ENCODE assay signal across 25 cellular contexts in the genomic region with DNA sequence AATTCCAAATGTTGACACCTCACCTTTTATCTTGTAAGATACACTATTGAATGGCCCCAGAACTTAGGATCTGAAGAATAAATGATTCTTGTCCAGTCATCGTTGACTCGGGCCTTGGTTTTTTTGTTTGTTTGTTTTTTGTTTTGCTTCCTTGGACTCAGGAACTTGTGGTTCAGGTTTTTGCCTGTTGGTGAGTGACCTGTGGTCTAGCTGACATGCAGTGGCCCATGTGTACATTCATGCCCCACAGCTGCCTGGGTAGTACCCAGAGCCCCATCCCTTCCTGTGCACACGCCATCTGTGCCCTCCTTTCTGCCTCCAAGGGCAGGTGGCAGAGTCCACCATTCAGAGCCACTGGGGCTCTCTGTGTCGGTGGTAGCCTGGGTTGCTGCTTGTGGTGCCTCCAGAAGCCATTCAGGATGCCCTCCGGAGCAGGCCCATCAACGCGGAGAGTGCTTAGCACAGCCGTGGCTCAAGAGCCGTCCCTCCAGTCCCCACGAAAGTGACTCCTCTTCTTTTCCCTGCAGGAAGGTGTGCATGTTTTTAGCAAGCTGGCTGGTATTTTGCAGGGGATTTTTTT.
A peak's percentile ranks its signal among the peaks of the same experiment; 100 is the strongest.
DNase-seq lines count a peak whose midpoint lies in the region; FAIRE-seq and TF ChIP-seq lines count a peak whose summit lies in the region.
"Had no signal": no experiment of that assay in that cellular context is flagged by ENCODE, and none has a peak within 500 bp of the region (broad histone marks: within the 10 kb centered on the region; RNA-seq: fewer than 3 reads in every experiment).

No MANE protein-coding gene starts in this region.

- intact Hi-C loops in activated naive CD4-positive, alpha-beta T cell treated with anti-CD3 and anti-CD28 coated beads for 36 hours (cut with micrococcal nuclease) = no loop called here
- intact Hi-C loops in endothelial cell of umbilical vein (cut with micrococcal nuclease) = loop anchor here (5.0 to 10.0 kb wide), 2 partner anchors 245 to 753 kb away; a partner anchor contains a TSS
- intact Hi-C loops in left ventricle myocardium inferior (cut with micrococcal nuclease) = no loop called here

- TF ChIP-seq POLR2A in endothelial cell of umbilical vein (IDR thresholded peaks at IDR 0.05; ENCODE audit: low read depth, low read length) = no peak

- peaks cover 26% of the 10 kb centered on the region for H3K4me1 Mint-ChIP-seq in activated naive CD4-positive, alpha-beta T cell treated with anti-CD3 and anti-CD28 coated beads for 36 hours (ENCODE audit: low read depth)

- H3K9me3 ChIP-seq in endothelial cell of umbilical vein (replicated peaks; ENCODE audit: control insufficient read depth, insufficient read depth, low read length) (no peaks in the 10 kb centered on the region), left ventricle myocardium inferior (replicated peaks) (peaks cover 6% of the 10 kb centered on the region)
- H3K9me3 ChIP-seq: upper lobe of right lung had no signal

- dilution Hi-C loops in endothelial cell of umbilical vein (cut with MboI; ENCODE audit: extremely low pct_ligation_motif_present, low sequenced_read_pairs) = no loop called here

- FAIRE-seq in endothelial cell of umbilical vein (lab: Jason Lieb, UNC) = no peak
- FAIRE-seq: A204.1 had no signal

- H3K4me1 ChIP-seq in endothelial cell of umbilical vein (ENCODE audit: control insufficient read depth, extremely low read depth, insufficient read depth, low read length) (peaks cover 38% of the 10 kb centered on the region), left ventricle myocardium inferior (peaks cover 12% of the 10 kb centered on the region)
- H3K4me1 ChIP-seq: upper lobe of right lung had no signal

- no peaks in the 10 kb centered on the region for H3K27me3 ChIP-seq in endothelial cell of umbilical vein (ENCODE audit: control insufficient read depth in 2 of 2, insufficient read depth in 2 of 2, low read length in 2 of 2)
- H3K27me3 ChIP-seq in left ventricle myocardium inferior (ENCODE audit: low read depth) = no peaks in the 10 kb centered on the region
- H3K27me3 ChIP-seq: heart left ventricle, upper lobe of right lung had no signal

- TF ChIP-seq CTCF in RWPE1 (conservative IDR thresholded peaks at IDR 0.05; ENCODE audit: low read depth) = no peak
- TF ChIP-seq CTCF in endothelial cell of umbilical vein (IDR thresholded peaks at IDR 0.05; ENCODE audit: extremely low read depth in 1 of 2, insufficient read depth in 1 of 2, low read depth in 1 of 2, low read length in 2 of 2) = no peak
- TF ChIP-seq CTCF in left ventricle myocardium inferior (IDR thresholded peaks at IDR 0.05; ENCODE audit: borderline replicate concordance) = no peak

- H3K27ac ChIP-seq in RWPE1 (peak overlapping the region; percentile 89), endothelial cell of umbilical vein (ENCODE audit: insufficient read depth, low read depth, low read length) (peak overlapping the region; percentile 99), substantia nigra (ENCODE audit: low read depth, low read length, poor library complexity, severe bottlenecking) (peak overlapping the region; percentile 76), left ventricle myocardium inferior (replicated peaks) (no peak overlapping the region)
- H3K27ac ChIP-seq: BLaER1 treated with 17β-estradiol and CSF1 and Interleukin-3, amounts not matched to agents 10 nM and 100 nM; HL-60; upper lobe of right lung had no signal

- H3K4me2 ChIP-seq in endothelial cell of umbilical vein (ENCODE audit: insufficient read depth, low read length) = no peak overlapping the region

- H3K4me3 ChIP-seq in endothelial cell of umbilical vein (replicated peaks in 1 of 3; ENCODE audit: insufficient read depth in 1 of 3, low read depth in 1 of 3, low read length in 3 of 3) (no peak overlapping the region), left ventricle myocardium inferior (no peak overlapping the region)
- H3K4me3 ChIP-seq: BLaER1 treated with 17β-estradiol and CSF1 and Interleukin-3, amounts not matched to agents 10 nM and 100 nM; heart left ventricle; upper lobe of right lung had no signal

- peaks cover 6% of the 10 kb centered on the region for H3K79me2 ChIP-seq in endothelial cell of umbilical vein (ENCODE audit: control insufficient read depth, insufficient read depth, low read length)

- no peaks in the 10 kb centered on the region for H3K9me1 ChIP-seq in endothelial cell of umbilical vein (replicated peaks; ENCODE audit: control insufficient read depth, extremely low read depth, insufficient read depth, low read length)

- no peaks in the 10 kb centered on the region for H4K20me1 ChIP-seq in endothelial cell of umbilical vein (replicated peaks; ENCODE audit: control insufficient read depth, extremely low read depth, insufficient read depth, low read length)
- H4K20me1 ChIP-seq: BLaER1 treated with 17β-estradiol and CSF1 and Interleukin-3, amounts not matched to agents 10 nM and 100 nM had no signal

- BruUV-seq in endothelial cell of umbilical vein (replicated peaks; lab: Mats Ljungman, UMichigan) = no TSS peak

- H3K36me3 ChIP-seq in endothelial cell of umbilical vein (ENCODE audit: control insufficient read depth in 2 of 2, extremely low read depth in 1 of 2, insufficient read depth in 2 of 2, low read length in 2 of 2) = peaks cover 7 to 38% of the 10 kb centered on the region in 2 experiments
- H3K36me3 ChIP-seq in left ventricle myocardium inferior = peaks cover 77% of the 10 kb centered on the region

- no peaks in the 10 kb centered on the region for H3K9me3 Mint-ChIP-seq in activated naive CD4-positive, alpha-beta T cell treated with anti-CD3 and anti-CD28 coated beads for 36 hours
- H3K9me3 Mint-ChIP-seq: activated CD4-positive, alpha-beta memory T cell treated with anti-CD3 and anti-CD28 coated beads for 36 hours; effector memory CD8-positive, alpha-beta T cell; IgD-negative memory B cell; stimulated activated naive CD8-positive, alpha-beta T cell treated with anti-CD3 and anti-CD28 coated beads, Interleukin-15, amount 100 ng/mL, for 72 hours; WTC11 had no signal

- peaks cover 28% of the 10 kb centered on the region for H3K36me3 Mint-ChIP-seq in activated naive CD4-positive, alpha-beta T cell treated with anti-CD3 and anti-CD28 coated beads for 36 hours (ENCODE audit: low read depth)

- H2AFZ ChIP-seq in endothelial cell of umbilical vein (ENCODE audit: low read depth, low read length) = no peak overlapping the region

- CTCF ChIA-PET in activated naive CD4-positive, alpha-beta T cell treated with anti-CD3 and anti-CD28 coated beads for 36 hours (lab: Charles Lee) = no interaction called here
- CTCF ChIA-PET in RWPE1 (lab: Yijun Ruan, JAX) = no interaction called here
- CTCF ChIA-PET in endothelial cell of umbilical vein (lab: Charles Lee) = interaction anchor here (0.9 to 8.4 kb wide), 3 partner anchors 9 to 41 kb away, joined by 3 to 83 read pairs (median 30); no protein-coding TSS in a partner anchor

- H3K4me3 Mint-ChIP-seq in activated naive CD4-positive, alpha-beta T cell treated with anti-CD3 and anti-CD28 coated beads for 36 hours = no peak overlapping the region
- H3K4me3 Mint-ChIP-seq: activated CD4-positive, alpha-beta memory T cell treated with anti-CD3 and anti-CD28 coated beads for 36 hours; effector memory CD8-positive, alpha-beta T cell; IgD-negative memory B cell; stimulated activated naive CD8-positive, alpha-beta T cell treated with anti-CD3 and anti-CD28 coated beads, Interleukin-15, amount 100 ng/mL, for 72 hours; WTC11 had no signal

- H3K27me3 Mint-ChIP-seq in activated naive CD4-positive, alpha-beta T cell treated with anti-CD3 and anti-CD28 coated beads for 36 hours (ENCODE audit: low read depth) = no peaks in the 10 kb centered on the region
- H3K27me3 Mint-ChIP-seq: activated CD4-positive, alpha-beta memory T cell treated with anti-CD3 and anti-CD28 coated beads for 36 hours; effector memory CD8-positive, alpha-beta T cell; IgD-negative memory B cell; stimulated activated naive CD8-positive, alpha-beta T cell treated with anti-CD3 and anti-CD28 coated beads, Interleukin-15, amount 100 ng/mL, for 72 hours had no signal

- no peak for DNase-seq in activated naive CD4-positive, alpha-beta T cell treated with anti-CD3 and anti-CD28 coated beads for 36 hours
- no peak for DNase-seq in activated naive CD4-positive, alpha-beta T cell treated with anti-CD3 and anti-CD28 coated beads, Interleukin-2, amount 50 U/mL, for 16 hours
- no peak for DNase-seq in RWPE1 (ENCODE audit: low spot score)
- DNase-seq in endothelial cell of umbilical vein (ENCODE audit: low read depth, low spot score) = no peak
- no peak for DNase-seq in substantia nigra (lab: John Stamatoyannopoulos, UW)
- no peak for DNase-seq in NOMO-1 treated with dmso at 0.1 percent for 144 hours (lab: John Stamatoyannopoulos, UW; ENCODE audit: unreplicated experiment)
- DNase-seq in left ventricle myocardium inferior = no peak
- DNase-seq in activated CD8-positive, alpha-beta memory T cell treated with anti-CD3 and anti-CD28 coated beads, Interleukin-2, amount 50 U/mL, for 48 hours = no peak
- DNase-seq: activated CD4-positive, alpha-beta memory T cell treated with anti-CD3 and anti-CD28 coated beads for 36 hours; activated gamma-delta T cell treated with Interleukin-2 at 50 U/mL for 16 hours; activated T-cell treated with anti-CD3 and anti-CD28 coated beads for 4 hours; Calu3; cerebellar nuclear complex; effector memory CD8-positive, alpha-beta T cell; heart left ventricle; MM.1S; NCI-H1694; stimulated activated CD4-positive, alpha-beta T cell treated with anti-CD3 and anti-CD28 coated beads, Interleukin-4, amount 100 ng/mL, for 24 hours; stimulated activated naive CD8-positive, alpha-beta T cell treated with anti-CD3 and anti-CD28 coated beads, Interleukin-15, amount 100 ng/mL, for 72 hours; upper lobe of right lung had no signal

- peak overlapping the region; percentile 24 for H3K27ac Mint-ChIP-seq in activated naive CD4-positive, alpha-beta T cell treated with anti-CD3 and anti-CD28 coated beads for 36 hours
- H3K27ac Mint-ChIP-seq: activated CD4-positive, alpha-beta memory T cell treated with anti-CD3 and anti-CD28 coated beads for 36 hours; IgD-negative memory B cell; WTC11 had no signal

- no peak overlapping the region for H3K9ac ChIP-seq in endothelial cell of umbilical vein (replicated peaks; ENCODE audit: extremely low read depth, insufficient read depth, low read length)
- H3K9ac ChIP-seq: BLaER1 treated with 17β-estradiol and CSF1 and Interleukin-3, amounts not matched to agents 10 nM and 100 nM had no signal

- POLR2A ChIA-PET in RWPE1 (lab: Yijun Ruan, JAX; ENCODE audit: low non-redundant PET) (no interaction called here), endothelial cell of umbilical vein (lab: Charles Lee) (no interaction called here)

TF ChIP-seq in endothelial cell of umbilical vein, 7 proteins besides CTCF, POLR2A, EP300 and RAD21 (continues in another document):
- TF ChIP-seq JUN (IDR thresholded peaks at IDR 0.05; ENCODE audit: borderline replicate concordance, insufficient read depth, insufficient read length, low read depth) (no peak), POLR2AphosphoS5 (IDR thresholded peaks at IDR 0.05; ENCODE audit: insufficient read depth, low read depth, low read length) (no peak), MYC (IDR thresholded peaks at IDR 0.05; ENCODE audit: low read depth, low read length) (no peak), EZH2 (IDR thresholded peaks at IDR 0.05; ENCODE audit: borderline replicate concordance, low read depth, low read length, severe bottlenecking) (no peak), FOS (IDR thresholded peaks at IDR 0.05; ENCODE audit: borderline replicate concordance, insufficient read depth, low read length) (no peak)
